Comparison of ENCODE assay signal across 9 cellular contexts in genomic region chr5:112086740-112087139, GRCh38.
"Had no signal": no experiment of that assay in that cellular context is flagged by ENCODE, and none has a peak within 500 bp of the region (broad histone marks: within the 10 kb centered on the region; RNA-seq: fewer than 3 reads in every experiment).

No MANE protein-coding gene starts in this region.

- H3K4me2 ChIP-seq: GM23338 had no signal

- H2AFZ ChIP-seq: GM23248, GM23338 had no signal

- H3K4me1 ChIP-seq: HAP-1 had no signal

- H3K4me3 ChIP-seq: GM23248, GM23338, HAP-1 had no signal

- H3K36me3 ChIP-seq: HAP-1 had no signal

- H3K4me1 Mint-ChIP-seq: GM23338, H9 had no signal

- ATAC-seq: GM23338, HCT116 had no signal

- H3K27ac ChIP-seq: GM23248 had no signal

- H3K9ac ChIP-seq: GM23248 had no signal

- H3K9me3 ChIP-seq: HAP-1 had no signal

- H3K9me3 Mint-ChIP-seq: GM23338, H9, HFFc6 had no signal

- H3K27ac Mint-ChIP-seq: GM23338, H9, HFFc6 had no signal

- DNase-seq: GM23248, GOT3, H7, H9, HCEC 1CT, HFFc6 had no signal

- H3K4me3 Mint-ChIP-seq: GM23338, H9, HFFc6 had no signal
